Comparison of ENCODE assay signal across 8 cellular contexts in genomic region chr1:27872059-27872801, GRCh38.
DNase-seq lines count a peak whose midpoint lies in the region; ATAC-seq, FAIRE-seq and TF ChIP-seq lines count a peak whose summit lies in the region.

THEMIS2 (plus strand) TSS chr1:27872544; CDS start chr1:27872572, 28 bp downstream.

- peak; percentile 95 for DNase-seq in GM03348 (ENCODE audit: low spot score)
- peak; percentile 48 for DNase-seq in WERI-Rb-1
- peak; percentile 26 to 60 for DNase-seq in T47D (ENCODE audit: low read depth in 1 of 2, low spot score in 1 of 2)
- peak; percentile 24 for DNase-seq in iris pigment epithelial cell (ENCODE audit: low read depth)
- peak; percentile 83 for DNase-seq in stimulated activated CD4-positive, alpha-beta T cell treated with anti-CD3 and anti-CD28 coated beads, Interleukin-12 subunit alpha, Interleukin-12 subunit beta, amount 100 ng/mL, for 4 hours
- DNase-seq in RCC 7860 (ENCODE audit: low spot score): no peak

- TF ChIP-seq CTCF in WERI-Rb-1 (IDR thresholded peaks at IDR 0.05; ENCODE audit: low read depth, low read length): no peak

- TF ChIP-seq RAD21 in Ishikawa (IDR thresholded peaks at IDR 0.05; ENCODE audit: low read depth): no peak

- no peaks in the 10 kb centered on the region for H3K36me3 ChIP-seq in WERI-Rb-1

- no peak for FAIRE-seq in RCC 7860 (lab: Jason Lieb, UNC)

- in situ Hi-C loops in T47D (cut with HindIII; ENCODE audit: low pct_unique_long_range_greater_than_20kb, low sequenced_read_pairs): no loop called here

- no peak for TF ChIP-seq EP300 in Ishikawa (IDR thresholded peaks at IDR 0.05; ENCODE audit: borderline replicate concordance)

- H3K9me3 ChIP-seq in WERI-Rb-1 (ENCODE audit: severe bottlenecking): no peaks in the 10 kb centered on the region

- peak within 1 kb of the TSS; percentile 56 for H3K4me3 ChIP-seq in WERI-Rb-1 (ENCODE audit: low read depth, low read length)

- no peak for ATAC-seq in HG03521 (IDR thresholded peaks at IDR 0.05; ENCODE audit: unreplicated experiment)

- H3K27ac ChIP-seq in WERI-Rb-1: no peak within 1 kb of the TSS

- no peaks in the 10 kb centered on the region for H3K27me3 ChIP-seq in WERI-Rb-1 (ENCODE audit: insufficient read depth, low read depth, severe bottlenecking)

TF ChIP-seq in Ishikawa, 13 proteins besides CTCF, POLR2A, EP300 and RAD21:
- peak; percentile 51; the same call in 1 of the 2 replicates for TF ChIP-seq MAX (IDR thresholded peaks at IDR 0.05)
- TF ChIP-seq TAF1 (IDR thresholded peaks at IDR 0.05; ENCODE audit: low read depth): peak; percentile 49; the same call in 1 of the 2 replicates
- TF ChIP-seq YY1 (IDR thresholded peaks at IDR 0.05; ENCODE audit: low read depth): no peak
